1 cellular context compared by ENCODE assay signal in the genomic region with DNA sequence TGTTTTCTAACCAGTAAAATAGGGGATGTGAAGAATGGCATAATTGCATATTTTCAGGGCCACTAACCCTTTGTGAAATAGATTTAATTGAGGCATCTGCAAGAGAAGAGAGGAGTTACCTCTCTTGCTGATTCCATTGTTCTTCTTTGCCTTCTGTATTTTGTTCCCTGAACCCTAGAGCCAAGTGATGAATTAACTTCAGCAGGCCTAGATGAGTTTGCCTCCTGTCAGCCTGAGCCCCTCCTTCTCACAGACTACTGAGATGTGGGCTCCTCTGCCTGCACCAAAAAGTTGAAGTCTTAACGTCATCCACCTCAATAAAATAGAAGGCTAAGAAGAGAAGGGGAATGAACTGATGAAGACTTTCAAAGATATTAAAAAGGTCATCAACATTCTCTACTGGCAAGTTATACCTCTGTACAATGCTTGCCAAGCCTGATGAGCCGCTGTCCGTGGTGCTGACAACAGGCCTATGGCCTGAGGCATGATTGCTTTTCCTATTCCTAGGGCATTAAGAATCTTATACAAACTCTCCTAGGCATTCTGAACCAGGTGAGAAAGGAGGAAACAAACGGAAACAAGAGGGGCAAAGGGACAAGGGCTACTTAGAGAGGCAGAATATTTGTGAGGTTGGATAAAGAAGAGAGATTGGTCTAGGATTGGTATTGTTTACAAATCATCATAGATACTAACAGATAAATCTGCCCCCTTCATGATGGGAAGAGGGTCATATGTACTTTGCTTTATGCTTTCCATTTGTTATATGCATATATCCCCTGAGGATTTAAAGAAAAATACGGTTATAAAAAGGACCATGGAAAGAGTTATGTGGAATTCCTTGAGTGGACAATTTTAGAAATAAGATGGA.
A peak's percentile ranks its signal among the peaks of the same experiment; 100 is the strongest.
TF ChIP-seq lines count a peak whose summit lies in the region.

No MANE protein-coding gene starts in this region.

TF ChIP-seq in HepG2, 621 proteins besides CTCF, POLR2A, EP300 and RAD21 (continued from another document and continues in another):
- TF ChIP-seq, protein P1, sequence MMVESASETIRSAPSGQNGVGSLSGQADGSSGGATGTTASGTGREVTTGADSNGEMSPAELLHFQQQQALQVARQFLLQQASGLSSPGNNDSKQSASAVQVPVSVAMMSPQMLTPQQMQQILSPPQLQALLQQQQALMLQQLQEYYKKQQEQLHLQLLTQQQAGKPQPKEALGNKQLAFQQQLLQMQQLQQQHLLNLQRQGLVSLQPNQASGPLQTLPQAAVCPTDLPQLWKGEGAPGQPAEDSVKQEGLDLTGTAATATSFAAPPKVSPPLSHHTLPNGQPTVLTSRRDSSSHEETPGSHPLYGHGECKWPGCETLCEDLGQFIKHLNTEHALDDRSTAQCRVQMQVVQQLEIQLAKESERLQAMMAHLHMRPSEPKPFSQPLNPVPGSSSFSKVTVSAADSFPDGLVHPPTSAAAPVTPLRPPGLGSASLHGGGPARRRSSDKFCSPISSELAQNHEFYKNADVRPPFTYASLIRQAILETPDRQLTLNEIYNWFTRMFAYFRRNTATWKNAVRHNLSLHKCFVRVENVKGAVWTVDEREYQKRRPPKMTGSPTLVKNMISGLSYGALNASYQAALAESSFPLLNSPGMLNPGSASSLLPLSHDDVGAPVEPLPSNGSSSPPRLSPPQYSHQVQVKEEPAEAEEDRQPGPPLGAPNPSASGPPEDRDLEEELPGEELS (CRISPR knock-in tag; IDR thresholded peaks at IDR 0.05), result no peak
- TF ChIP-seq PHF21A (CRISPR knock-in tag; IDR thresholded peaks at IDR 0.05) (no peak), ZNF605 (CRISPR knock-in tag; IDR thresholded peaks at IDR 0.05) (peak; percentile 50; the same call in 1 of the 2 replicates), RXRB (CRISPR knock-in tag; IDR thresholded peaks at IDR 0.05; ENCODE audit: borderline replicate concordance) (peak; percentile 56; the same call in 1 of the 2 replicates), LRRFIP1 (CRISPR knock-in tag; conservative IDR thresholded peaks at IDR 0.05) (peak; percentile 66; the same call in 1 of the 2 replicates), TFE3 (CRISPR knock-in tag; IDR thresholded peaks at IDR 0.05) (peak; percentile 73; the same call in 1 of the 2 replicates), ZNF263 (CRISPR knock-in tag; IDR thresholded peaks at IDR 0.05) (no peak; the same call in 1 of the 2 replicates), ZNF331 (CRISPR knock-in tag; IDR thresholded peaks at IDR 0.05) (peak; percentile 75), ZNF431 (CRISPR knock-in tag; IDR thresholded peaks at IDR 0.05; ENCODE audit: borderline replicate concordance, low read depth) (0 out of 2 replicates have a peak, but pooled peaks have one; percentile 38), FOSL2 (CRISPR knock-in tag; IDR thresholded peaks at IDR 0.05) (0 out of 2 replicates have a peak, but pooled peaks have one; percentile 22), ETV6 (CRISPR knock-in tag; conservative IDR thresholded peaks at IDR 0.05) (0 out of 2 replicates have a peak, but pooled peaks have one; percentile 44), ZNF580 (CRISPR knock-in tag; IDR thresholded peaks at IDR 0.05; ENCODE audit: borderline replicate concordance, low read depth) (peak; percentile 24; the same call in 1 of the 2 replicates), XBP1 (CRISPR knock-in tag; IDR thresholded peaks at IDR 0.05) (0 out of 2 replicates have a peak, but pooled peaks have one; percentile 43), ATF2 (CRISPR knock-in tag; IDR thresholded peaks at IDR 0.05) (0 out of 2 replicates have a peak, but pooled peaks have one; percentile 16), SOX5 (CRISPR knock-in tag; IDR thresholded peaks at IDR 0.05; ENCODE audit: borderline replicate concordance) (peak; percentile 24; the same call in 1 of the 2 replicates), SRF (IDR thresholded peaks at IDR 0.05; ENCODE audit: low read depth, low read length) (no peak), ZNF766 (CRISPR knock-in tag; IDR thresholded peaks at IDR 0.05; ENCODE audit: borderline replicate concordance) (0 out of 2 replicates have a peak, but pooled peaks have one; percentile 38), NFIB (CRISPR knock-in tag; IDR thresholded peaks at IDR 0.05; ENCODE audit: borderline replicate concordance) (no peak), SIX4 (CRISPR knock-in tag; IDR thresholded peaks at IDR 0.05) (0 out of 2 replicates have a peak, but pooled peaks have one; percentile 36), ZNF616 (CRISPR knock-in tag; IDR thresholded peaks at IDR 0.05; ENCODE audit: low read depth) (no peak), ZNF558 (CRISPR knock-in tag; IDR thresholded peaks at IDR 0.05; ENCODE audit: borderline replicate concordance) (peak; percentile 33; the same call in 1 of the 2 replicates), TGIF2 (CRISPR knock-in tag; IDR thresholded peaks at IDR 0.05) (peak; percentile 89), MIER3 (CRISPR knock-in tag; IDR thresholded peaks at IDR 0.05; ENCODE audit: borderline replicate concordance) (peak; percentile 40; the same call in 1 of the 2 replicates), ZNF232 (CRISPR knock-in tag; IDR thresholded peaks at IDR 0.05; ENCODE audit: borderline replicate concordance) (peak; percentile 83; the same call in 1 of the 2 replicates), SP140L (CRISPR knock-in tag; IDR thresholded peaks at IDR 0.05; ENCODE audit: borderline replicate concordance) (peak; percentile 83; the same call in 1 of the 2 replicates), IRF2 (CRISPR knock-in tag; IDR thresholded peaks at IDR 0.05) (peak; percentile 43; the same call in 1 of the 2 replicates), ZNF597 (CRISPR knock-in tag; IDR thresholded peaks at IDR 0.05) (no peak), ZNF557 (CRISPR knock-in tag; IDR thresholded peaks at IDR 0.05) (0 out of 2 replicates have a peak, but pooled peaks have one; percentile 23), GATAD1 (CRISPR knock-in tag; IDR thresholded peaks at IDR 0.05) (0 out of 2 replicates have a peak, but pooled peaks have one; percentile 42), STAG1 (CRISPR knock-in tag; IDR thresholded peaks at IDR 0.05) (0 out of 2 replicates have a peak, but pooled peaks have one; percentile 5)
- TF ChIP-seq, protein P2, sequence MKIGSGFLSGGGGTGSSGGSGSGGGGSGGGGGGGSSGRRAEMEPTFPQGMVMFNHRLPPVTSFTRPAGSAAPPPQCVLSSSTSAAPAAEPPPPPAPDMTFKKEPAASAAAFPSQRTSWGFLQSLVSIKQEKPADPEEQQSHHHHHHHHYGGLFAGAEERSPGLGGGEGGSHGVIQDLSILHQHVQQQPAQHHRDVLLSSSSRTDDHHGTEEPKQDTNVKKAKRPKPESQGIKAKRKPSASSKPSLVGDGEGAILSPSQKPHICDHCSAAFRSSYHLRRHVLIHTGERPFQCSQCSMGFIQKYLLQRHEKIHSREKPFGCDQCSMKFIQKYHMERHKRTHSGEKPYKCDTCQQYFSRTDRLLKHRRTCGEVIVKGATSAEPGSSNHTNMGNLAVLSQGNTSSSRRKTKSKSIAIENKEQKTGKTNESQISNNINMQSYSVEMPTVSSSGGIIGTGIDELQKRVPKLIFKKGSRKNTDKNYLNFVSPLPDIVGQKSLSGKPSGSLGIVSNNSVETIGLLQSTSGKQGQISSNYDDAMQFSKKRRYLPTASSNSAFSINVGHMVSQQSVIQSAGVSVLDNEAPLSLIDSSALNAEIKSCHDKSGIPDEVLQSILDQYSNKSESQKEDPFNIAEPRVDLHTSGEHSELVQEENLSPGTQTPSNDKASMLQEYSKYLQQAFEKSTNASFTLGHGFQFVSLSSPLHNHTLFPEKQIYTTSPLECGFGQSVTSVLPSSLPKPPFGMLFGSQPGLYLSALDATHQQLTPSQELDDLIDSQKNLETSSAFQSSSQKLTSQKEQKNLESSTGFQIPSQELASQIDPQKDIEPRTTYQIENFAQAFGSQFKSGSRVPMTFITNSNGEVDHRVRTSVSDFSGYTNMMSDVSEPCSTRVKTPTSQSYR (CRISPR knock-in tag; IDR thresholded peaks at IDR 0.05; ENCODE audit: borderline replicate concordance), result peak; percentile 45; the same call in 1 of the 2 replicates
- TF ChIP-seq, protein P3, sequence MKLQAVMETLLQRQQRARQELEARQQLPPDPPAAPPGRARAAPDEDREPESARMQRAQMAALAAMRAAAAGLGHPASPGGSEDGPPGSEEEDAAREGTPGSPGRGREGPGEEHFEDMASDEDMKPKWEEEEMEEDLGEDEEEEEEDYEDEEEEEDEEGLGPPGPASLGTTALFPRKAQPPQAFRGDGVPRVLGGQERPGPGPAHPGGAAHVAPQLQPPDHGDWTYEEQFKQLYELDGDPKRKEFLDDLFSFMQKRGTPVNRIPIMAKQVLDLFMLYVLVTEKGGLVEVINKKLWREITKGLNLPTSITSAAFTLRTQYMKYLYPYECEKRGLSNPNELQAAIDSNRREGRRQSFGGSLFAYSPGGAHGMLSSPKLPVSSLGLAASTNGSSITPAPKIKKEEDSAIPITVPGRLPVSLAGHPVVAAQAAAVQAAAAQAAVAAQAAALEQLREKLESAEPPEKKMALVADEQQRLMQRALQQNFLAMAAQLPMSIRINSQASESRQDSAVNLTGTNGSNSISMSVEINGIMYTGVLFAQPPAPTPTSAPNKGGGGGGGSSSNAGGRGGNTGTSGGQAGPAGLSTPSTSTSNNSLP (IDR thresholded peaks at IDR 0.05; ENCODE audit: low read depth, low read length), result no peak
- TF ChIP-seq, protein P4, sequence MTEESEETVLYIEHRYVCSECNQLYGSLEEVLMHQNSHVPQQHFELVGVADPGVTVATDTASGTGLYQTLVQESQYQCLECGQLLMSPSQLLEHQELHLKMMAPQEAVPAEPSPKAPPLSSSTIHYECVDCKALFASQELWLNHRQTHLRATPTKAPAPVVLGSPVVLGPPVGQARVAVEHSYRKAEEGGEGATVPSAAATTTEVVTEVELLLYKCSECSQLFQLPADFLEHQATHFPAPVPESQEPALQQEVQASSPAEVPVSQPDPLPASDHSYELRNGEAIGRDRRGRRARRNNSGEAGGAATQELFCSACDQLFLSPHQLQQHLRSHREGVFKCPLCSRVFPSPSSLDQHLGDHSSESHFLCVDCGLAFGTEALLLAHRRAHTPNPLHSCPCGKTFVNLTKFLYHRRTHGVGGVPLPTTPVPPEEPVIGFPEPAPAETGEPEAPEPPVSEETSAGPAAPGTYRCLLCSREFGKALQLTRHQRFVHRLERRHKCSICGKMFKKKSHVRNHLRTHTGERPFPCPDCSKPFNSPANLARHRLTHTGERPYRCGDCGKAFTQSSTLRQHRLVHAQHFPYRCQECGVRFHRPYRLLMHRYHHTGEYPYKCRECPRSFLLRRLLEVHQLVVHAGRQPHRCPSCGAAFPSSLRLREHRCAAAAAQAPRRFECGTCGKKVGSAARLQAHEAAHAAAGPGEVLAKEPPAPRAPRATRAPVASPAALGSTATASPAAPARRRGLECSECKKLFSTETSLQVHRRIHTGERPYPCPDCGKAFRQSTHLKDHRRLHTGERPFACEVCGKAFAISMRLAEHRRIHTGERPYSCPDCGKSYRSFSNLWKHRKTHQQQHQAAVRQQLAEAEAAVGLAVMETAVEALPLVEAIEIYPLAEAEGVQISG (CRISPR knock-in tag; IDR thresholded peaks at IDR 0.05), result 0 out of 2 replicates have a peak, but pooled peaks have one; percentile 25
- TF ChIP-seq, protein P5, sequence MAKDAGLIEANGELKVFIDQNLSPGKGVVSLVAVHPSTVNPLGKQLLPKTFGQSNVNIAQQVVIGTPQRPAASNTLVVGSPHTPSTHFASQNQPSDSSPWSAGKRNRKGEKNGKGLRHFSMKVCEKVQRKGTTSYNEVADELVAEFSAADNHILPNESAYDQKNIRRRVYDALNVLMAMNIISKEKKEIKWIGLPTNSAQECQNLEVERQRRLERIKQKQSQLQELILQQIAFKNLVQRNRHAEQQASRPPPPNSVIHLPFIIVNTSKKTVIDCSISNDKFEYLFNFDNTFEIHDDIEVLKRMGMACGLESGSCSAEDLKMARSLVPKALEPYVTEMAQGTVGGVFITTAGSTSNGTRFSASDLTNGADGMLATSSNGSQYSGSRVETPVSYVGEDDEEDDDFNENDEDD (CRISPR knock-in tag; IDR thresholded peaks at IDR 0.05; ENCODE audit: borderline replicate concordance), result no peak
